Comparison of ENCODE assay signal across 16 cellular contexts in genomic region chr4:7758444-7758815, GRCh38.
DNase-seq lines count a peak whose midpoint lies in the region; ATAC-seq and TF ChIP-seq lines count a peak whose summit lies in the region.
"Had no signal": no experiment of that assay in that cellular context is flagged by ENCODE, and none has a peak within 500 bp of the region (broad histone marks: within the 10 kb centered on the region; RNA-seq: fewer than 3 reads in every experiment).

No MANE protein-coding gene starts in this region.

- H3K4me1 ChIP-seq in right cardiac atrium (ENCODE audit: control insufficient read depth, insufficient read depth, low read length) (peaks cover 7% of the 10 kb centered on the region), right atrium auricular region (peaks cover 0 to 14% of the 10 kb centered on the region in 2 donors), stomach smooth muscle (ENCODE audit: control insufficient read depth, insufficient read depth, low read length) (peaks cover 20% of the 10 kb centered on the region)
- H3K4me1 ChIP-seq in effector memory CD4-positive, alpha-beta T cell (ENCODE audit: control insufficient read depth, insufficient read depth, low read length, poor library complexity, severe bottlenecking), result peaks cover 14% of the 10 kb centered on the region

- TF ChIP-seq CTCF in right atrium auricular region (IDR thresholded peaks at IDR 0.05) (no peak), WERI-Rb-1 (IDR thresholded peaks at IDR 0.05; ENCODE audit: low read depth, low read length) (no peak)

- no peaks in the 10 kb centered on the region for H3K27me3 Mint-ChIP-seq in T-helper 17 cell
- H3K27me3 Mint-ChIP-seq: progenitor cell of endocrine pancreas had no signal

- no peak overlapping the region for H3K9ac ChIP-seq in stomach smooth muscle (ENCODE audit: low read length in 2 of 2)

- H3K4me3 ChIP-seq in right cardiac atrium (ENCODE audit: low read length) (no peak overlapping the region), right atrium auricular region (no peak overlapping the region), stomach smooth muscle (ENCODE audit: low read length in 2 of 2) (no peak overlapping the region), WERI-Rb-1 (ENCODE audit: low read depth, low read length) (no peak overlapping the region)
- peak overlapping the region; percentile 52 for H3K4me3 ChIP-seq in effector memory CD4-positive, alpha-beta T cell (ENCODE audit: insufficient read depth, low read depth, low read length, poor library complexity, severe bottlenecking)
- H3K4me3 ChIP-seq: tibial artery had no signal

- H3K36me3 ChIP-seq in right atrium auricular region (peaks cover 15% of the 10 kb centered on the region), stomach smooth muscle (ENCODE audit: control insufficient read depth in 2 of 2, insufficient read depth in 2 of 2, low read length in 2 of 2) (peaks cover 8 to 16% of the 10 kb centered on the region in 2 donors), WERI-Rb-1 (peaks cover 5% of the 10 kb centered on the region)
- peaks cover 3% of the 10 kb centered on the region for H3K36me3 ChIP-seq in effector memory CD4-positive, alpha-beta T cell (ENCODE audit: control insufficient read depth, insufficient read depth, low read length)

- 92% methylated on average over 11 of the region's 11 CpGs for WGBS in right cardiac atrium

- peak overlapping the region; percentile 94 for H3K27ac Mint-ChIP-seq in T-helper 17 cell

- H3K4me3 Mint-ChIP-seq in T-helper 17 cell, result no peak overlapping the region

- H3K9me3 ChIP-seq in right cardiac atrium (ENCODE audit: control insufficient read depth, low read length) (no peaks in the 10 kb centered on the region), right atrium auricular region (no peaks in the 10 kb centered on the region), T-helper 17 cell (ENCODE audit: control insufficient read depth, low read length, poor library complexity, severe bottlenecking) (no peaks in the 10 kb centered on the region), stomach smooth muscle (ENCODE audit: control insufficient read depth in 2 of 2, low read length in 2 of 2) (no peaks in the 10 kb centered on the region), WERI-Rb-1 (ENCODE audit: severe bottlenecking) (no peaks in the 10 kb centered on the region)
- no peaks in the 10 kb centered on the region for H3K9me3 ChIP-seq in effector memory CD4-positive, alpha-beta T cell (ENCODE audit: control insufficient read depth, low read length)
- H3K9me3 ChIP-seq: tibial artery had no signal

- no peaks in the 10 kb centered on the region for H3K36me3 Mint-ChIP-seq in T-helper 17 cell (ENCODE audit: low read depth)

- peaks cover 15% of the 10 kb centered on the region for H3K4me1 Mint-ChIP-seq in T-helper 17 cell

- H3K27ac ChIP-seq in right cardiac atrium (ENCODE audit: low read length) (no peak overlapping the region), right atrium auricular region (no peak overlapping the region), stomach smooth muscle (ENCODE audit: low read length) (peak overlapping the region; percentile 31), WERI-Rb-1 (no peak overlapping the region)
- H3K27ac ChIP-seq in effector memory CD4-positive, alpha-beta T cell (ENCODE audit: insufficient read depth, low read length, poor library complexity, severe bottlenecking), result no peak overlapping the region

- DNase-seq in right cardiac atrium, result peak; percentile 10 to 32 (median 12)
- DNase-seq in right atrium auricular region (ENCODE audit: low spot score), result no peak
- DNase-seq in T-helper 17 cell, result no peak
- no peak for DNase-seq in effector memory CD4-positive, alpha-beta T cell
- DNase-seq in WERI-Rb-1, result no peak
- no peak for DNase-seq in T-helper 9 cell
- DNase-seq: DMS153, foreskin melanocyte, NCI-H1694, NCI-H345, SIG-M5, T1000, tibial artery had no signal

- H3K27me3 ChIP-seq in right cardiac atrium (ENCODE audit: control insufficient read depth, insufficient read depth), result no peaks in the 10 kb centered on the region
- H3K27me3 ChIP-seq in right atrium auricular region, result no peaks in the 10 kb centered on the region
- H3K27me3 ChIP-seq in effector memory CD4-positive, alpha-beta T cell (replicated peaks; ENCODE audit: control insufficient read depth, insufficient read depth, low read length, poor library complexity, severe bottlenecking), result no peaks in the 10 kb centered on the region
- H3K27me3 ChIP-seq in stomach smooth muscle (ENCODE audit: control insufficient read depth in 1 of 2, insufficient read depth in 2 of 2, low read length in 2 of 2), result no peaks in the 10 kb centered on the region
- no peaks in the 10 kb centered on the region for H3K27me3 ChIP-seq in WERI-Rb-1 (ENCODE audit: insufficient read depth, low read depth, severe bottlenecking)
- H3K27me3 ChIP-seq: tibial artery had no signal

- ATAC-seq in right cardiac atrium (no peak), T-helper 17 cell (no peak), GM19023 (IDR thresholded peaks at IDR 0.05; ENCODE audit: unreplicated experiment) (no peak)

- intact Hi-C loops in right cardiac atrium (cut with DNase I), result no loop called here

Comparison
In these comparisons a context has a peak if more than half of its experiments do, and no peak if none do; other contexts are left out.
1. DNase-seq: peak in right cardiac atrium (3 of 3); none in right atrium auricular region (single experiment), T-helper 17 cell (0 of 3), effector memory CD4-positive, alpha-beta T cell (0 of 3), WERI-Rb-1 (single experiment) and T-helper 9 cell (single experiment).